13 cellular contexts compared by ENCODE assay signal in genomic region chr10:64648915-64649314, GRCh38.
DNase-seq lines count a peak whose midpoint lies in the region; ATAC-seq and TF ChIP-seq lines count a peak whose summit lies in the region.
"Had no signal": no experiment of that assay in that cellular context is flagged by ENCODE, and none has a peak within 500 bp of the region (broad histone marks: within the 10 kb centered on the region; RNA-seq: fewer than 3 reads in every experiment).

No MANE protein-coding gene starts in this region.

- no peaks in the 10 kb centered on the region for H3K36me3 ChIP-seq in GM23248 (ENCODE audit: low read depth)
- H3K36me3 ChIP-seq: tibial artery had no signal

- CTCF ChIA-PET in Calu3 (lab: Charles Lee) = no interaction called here
- CTCF ChIA-PET in RWPE1 (lab: Yijun Ruan, JAX) = no interaction called here
- CTCF ChIA-PET in activated CD8-positive, alpha-beta T cell treated with anti-CD3 and anti-CD28 coated beads for 36 hours (lab: Charles Lee) = no interaction called here

- in situ Hi-C loops in GM23248 (cut with MboI) = no loop called here

- BruUV-seq in Calu3 (replicated peaks; lab: Mats Ljungman, UMichigan) = no TSS peak

- H2AFZ ChIP-seq in GM23248 = no peak overlapping the region

- H3K9ac ChIP-seq in GM23248 = no peak overlapping the region

- DNase-seq in Calu3 = peak; percentile 33
- peak; percentile 8 to 65 for DNase-seq in HL-60 (ENCODE audit: low read depth in 1 of 2, low spot score in 1 of 2)
- DNase-seq in RWPE1 (ENCODE audit: low spot score) = peak; percentile 4
- DNase-seq in islet precursor cell = peak; percentile 50
- no peak for DNase-seq in activated CD4-positive, CD25-positive, alpha-beta regulatory T cell (lab: John Stamatoyannopoulos, UW)
- DNase-seq in NCI-H1436 treated with DMSO at 0.1 percent for 48 hours (lab: John Stamatoyannopoulos, UW) = no peak
- DNase-seq in activated CD8-positive, alpha-beta T cell treated with anti-CD3 and anti-CD28 coated beads for 36 hours = no peak
- DNase-seq in GM23248 = no peak
- DNase-seq: activated naive CD4-positive, alpha-beta T cell treated with anti-CD3 and anti-CD28 coated beads for 36 hours; CD4-positive, alpha-beta T cell; NCI-H345 had no signal

- H3K79me2 ChIP-seq in GM23248 (ENCODE audit: insufficient read depth) = no peaks in the 10 kb centered on the region

- H3F3A ChIP-seq in GM23248 (ENCODE audit: insufficient read depth) = no peaks in the 10 kb centered on the region

- no peaks in the 10 kb centered on the region for H3K4me1 Mint-ChIP-seq in Calu3 (ENCODE audit: low read depth, unreplicated experiment)
- H3K4me1 Mint-ChIP-seq in activated CD8-positive, alpha-beta T cell treated with anti-CD3 and anti-CD28 coated beads for 36 hours (ENCODE audit: low read depth) = no peaks in the 10 kb centered on the region
- H3K4me1 Mint-ChIP-seq: nephron had no signal

- 12 to 13% methylated on average over 3 of the region's 3 CpGs for WGBS in GM23248 (ENCODE audit: low coverage in 1 of 2, low lambda C conversion rate in 2 of 2, missing lambda C conversion rate in 2 of 2), 2 experiments

- no peak overlapping the region for H3K4me2 ChIP-seq in GM23248 (ENCODE audit: unreplicated experiment)

- H3K27me3 Mint-ChIP-seq in Calu3 (ENCODE audit: unreplicated experiment) = no peaks in the 10 kb centered on the region
- H3K27me3 Mint-ChIP-seq in activated CD8-positive, alpha-beta T cell treated with anti-CD3 and anti-CD28 coated beads for 36 hours = no peaks in the 10 kb centered on the region
- H3K27me3 Mint-ChIP-seq: CD4-positive, alpha-beta T cell had no signal

- H3K36me3 Mint-ChIP-seq in Calu3 (ENCODE audit: insufficient read depth, unreplicated experiment) = no peaks in the 10 kb centered on the region
- H3K36me3 Mint-ChIP-seq in activated CD8-positive, alpha-beta T cell treated with anti-CD3 and anti-CD28 coated beads for 36 hours (ENCODE audit: low read depth) = no peaks in the 10 kb centered on the region

- H3K27ac ChIP-seq in HL-60 (replicated peaks) = no peak overlapping the region
- H3K27ac ChIP-seq in RWPE1 = no peak overlapping the region
- H3K27ac ChIP-seq in GM23248 = no peak overlapping the region
- H3K27ac ChIP-seq: tibial artery had no signal

- no peak overlapping the region for H3K4me3 Mint-ChIP-seq in Calu3 (ENCODE audit: low read depth, unreplicated experiment)
- H3K4me3 Mint-ChIP-seq in activated CD8-positive, alpha-beta T cell treated with anti-CD3 and anti-CD28 coated beads for 36 hours = no peak overlapping the region
- H3K4me3 Mint-ChIP-seq: activated naive CD4-positive, alpha-beta T cell treated with anti-CD3 and anti-CD28 coated beads for 36 hours; CD4-positive, alpha-beta T cell; nephron had no signal

- TF ChIP-seq CTCF in Calu3 (IDR thresholded peaks at IDR 0.05; ENCODE audit: unreplicated experiment) (no peak), HL-60 (IDR thresholded peaks at IDR 0.05; ENCODE audit: insufficient read depth, low read length) (peak; percentile 18), RWPE1 (conservative IDR thresholded peaks at IDR 0.05; ENCODE audit: low read depth) (no peak)
- no peak for TF ChIP-seq CTCF in activated CD8-positive, alpha-beta T cell treated with anti-CD3 and anti-CD28 coated beads for 36 hours (IDR thresholded peaks at IDR 0.05)

- no peak overlapping the region for H3K27ac Mint-ChIP-seq in Calu3 (ENCODE audit: unreplicated experiment)
- no peak overlapping the region for H3K27ac Mint-ChIP-seq in activated CD8-positive, alpha-beta T cell treated with anti-CD3 and anti-CD28 coated beads for 36 hours
- H3K27ac Mint-ChIP-seq: activated naive CD4-positive, alpha-beta T cell treated with anti-CD3 and anti-CD28 coated beads for 36 hours; CD4-positive, alpha-beta T cell; nephron had no signal

- H3K9me3 ChIP-seq in GM23248 (ENCODE audit: low read depth) = no peaks in the 10 kb centered on the region
- H3K9me3 ChIP-seq: tibial artery had no signal

- no peaks in the 10 kb centered on the region for H4K20me1 ChIP-seq in GM23248 (ENCODE audit: insufficient read depth)

- ATAC-seq in activated CD8-positive, alpha-beta T cell treated with anti-CD3 and anti-CD28 coated beads for 36 hours = no peak

- no peaks in the 10 kb centered on the region for H3K9me2 ChIP-seq in GM23248 (ENCODE audit: insufficient read depth)

- POLR2A ChIA-PET in RWPE1 (lab: Yijun Ruan, JAX; ENCODE audit: low non-redundant PET) = no interaction called here
- POLR2A ChIA-PET in activated CD8-positive, alpha-beta T cell treated with anti-CD3 and anti-CD28 coated beads for 36 hours (lab: Charles Lee) = no interaction called here

- H3K9me3 Mint-ChIP-seq in Calu3 (ENCODE audit: low read depth, unreplicated experiment) = no peaks in the 10 kb centered on the region
- peaks cover 5% of the 10 kb centered on the region for H3K9me3 Mint-ChIP-seq in activated CD8-positive, alpha-beta T cell treated with anti-CD3 and anti-CD28 coated beads for 36 hours
- H3K9me3 Mint-ChIP-seq: activated naive CD4-positive, alpha-beta T cell treated with anti-CD3 and anti-CD28 coated beads for 36 hours; CD4-positive, alpha-beta T cell; nephron had no signal

- no peak overlapping the region for H3K4me3 ChIP-seq in HL-60 (replicated peaks; ENCODE audit: insufficient read depth, low read length)
- H3K4me3 ChIP-seq in GM23248 = no peak overlapping the region
- H3K4me3 ChIP-seq: tibial artery had no signal

- intact Hi-C loops in Calu3 (cut with micrococcal nuclease; ENCODE audit: unreplicated experiment) = no loop called here
- intact Hi-C loops in activated CD8-positive, alpha-beta T cell treated with anti-CD3 and anti-CD28 coated beads for 36 hours (cut with micrococcal nuclease) = no loop called here

- H3K27me3 ChIP-seq in HL-60 (ENCODE audit: insufficient read depth, poor library complexity, severe bottlenecking) (no peaks in the 10 kb centered on the region), GM23248 (replicated peaks; ENCODE audit: insufficient read depth) (no peaks in the 10 kb centered on the region)
- H3K27me3 ChIP-seq: tibial artery had no signal

- H3K4me1 ChIP-seq in GM23248 (ENCODE audit: insufficient read depth) = no peaks in the 10 kb centered on the region
- H3K4me1 ChIP-seq: tibial artery had no signal

Comparison
In these comparisons a context has a peak if more than half of its experiments do, and no peak if none do; other contexts are left out.
1. DNase-seq: peak in Calu3 (single experiment), HL-60 (2 of 2), RWPE1 (single experiment) and islet precursor cell (single experiment); none in activated CD4-positive, CD25-positive, alpha-beta regulatory T cell (0 of 4), NCI-H1436 treated with DMSO at 0.1 percent for 48 hours (single experiment), activated CD8-positive, alpha-beta T cell treated with anti-CD3 and anti-CD28 coated beads for 36 hours (single experiment) and GM23248 (single experiment).